Comparison of ENCODE assay signal across 15 cellular contexts in genomic region chr2:121004950-121005349, GRCh38.
DNase-seq lines count a peak whose midpoint lies in the region; ATAC-seq and TF ChIP-seq lines count a peak whose summit lies in the region.
"Had no signal": no experiment of that assay in that cellular context is flagged by ENCODE, and none has a peak within 500 bp of the region (broad histone marks: within the 10 kb centered on the region; RNA-seq: fewer than 3 reads in every experiment).

No MANE protein-coding gene starts in this region.

- no peak overlapping the region for H3K9ac ChIP-seq in mesenchymal stem cell (ENCODE audit: low read length)
- H3K9ac ChIP-seq: BLaER1 treated with 17β-estradiol and CSF1 and Interleukin-3, amounts not matched to agents 10 nM and 100 nM had no signal

- no peak overlapping the region for H3K14ac ChIP-seq in mesenchymal stem cell (ENCODE audit: low read length in 2 of 2)

- no peak overlapping the region for H2BK12ac ChIP-seq in mesenchymal stem cell (ENCODE audit: low read length in 2 of 2)

- H4K91ac ChIP-seq in mesenchymal stem cell (ENCODE audit: low read length): peak overlapping the region; percentile 47

- H2AFZ ChIP-seq in mesenchymal stem cell (ENCODE audit: low read depth, low read length): no peak overlapping the region

- H3K4me3 ChIP-seq in RWPE2 (ENCODE audit: severe bottlenecking): no peak overlapping the region
- H3K4me3 ChIP-seq in mesenchymal stem cell (ENCODE audit: insufficient read depth in 1 of 2, low read depth in 1 of 2, low read length in 2 of 2): no peak overlapping the region
- H3K4me3 ChIP-seq: BLaER1 treated with 17β-estradiol and CSF1 and Interleukin-3, amounts not matched to agents 10 nM and 100 nM had no signal

- 70% methylated on average over 6 of the region's 6 CpGs for WGBS in mesenchymal stem cell

- H3K23ac ChIP-seq in mesenchymal stem cell (ENCODE audit: low read length in 2 of 2): no peak overlapping the region

- H3K27ac ChIP-seq in RWPE2 (ENCODE audit: poor library complexity, severe bottlenecking) (no peak overlapping the region), mesenchymal stem cell (ENCODE audit: low read length, poor library complexity, severe bottlenecking) (no peak overlapping the region)
- H3K27ac ChIP-seq: BLaER1 treated with 17β-estradiol and CSF1 and Interleukin-3, amounts not matched to agents 10 nM and 100 nM had no signal

- H3K4me1 ChIP-seq in RWPE2 (ENCODE audit: insufficient read depth, poor library complexity, severe bottlenecking) (no peaks in the 10 kb centered on the region), mesenchymal stem cell (ENCODE audit: control insufficient read depth, insufficient read depth, low read depth, low read length) (peaks cover 7% of the 10 kb centered on the region)

- ATAC-seq in RWPE2 (ENCODE audit: low read depth) (peak; percentile 58; the same call in 2 of the 3 replicates), esophagus mucosa (peak; percentile 42), HG03097 (IDR thresholded peaks at IDR 0.05; ENCODE audit: low FRiP score, unreplicated experiment) (no peak)

- H3K4me2 ChIP-seq in mesenchymal stem cell (ENCODE audit: low read length, poor library complexity, severe bottlenecking): no peak overlapping the region
- H3K4me2 ChIP-seq: BLaER1 treated with 17β-estradiol and CSF1 and Interleukin-3, amounts not matched to agents 10 nM and 100 nM had no signal

- no peak overlapping the region for H2AK5ac ChIP-seq in mesenchymal stem cell (ENCODE audit: low read length, severe bottlenecking)

- peak; percentile 73 for DNase-seq in NCI-H510A treated with DMSO at 0.1 percent for 48 hours (lab: John Stamatoyannopoulos, UW)
- DNase-seq in NCI-H510A (lab: John Stamatoyannopoulos, UW): no peak
- DNase-seq in RWPE2 (ENCODE audit: low spot score): no peak
- no peak for DNase-seq in mesenchymal stem cell
- DNase-seq in KG1 (lab: John Stamatoyannopoulos, UW): no peak
- DNase-seq in activated T-cell treated with anti-CD3 and anti-CD28 coated beads, Interleukin-2, amount 50 U/mL, for 1 hour: no peak
- DNase-seq: DMS 273 treated with DMSO at 0.1 percent for 48 hours, H9, Kasumi-1, NCI-H1417 treated with DMSO at 0.1 percent for 48 hours, NCI-H2081, NCI-H226 had no signal

- TF ChIP-seq CTCF in RWPE2 (IDR thresholded peaks at IDR 0.05; ENCODE audit: poor library complexity, severe bottlenecking): no peak

- H3K18ac ChIP-seq in mesenchymal stem cell (ENCODE audit: low read depth in 1 of 2, low read length in 2 of 2): no peak overlapping the region

- H4K8ac ChIP-seq in mesenchymal stem cell (ENCODE audit: low read length): no peak overlapping the region

- no peak overlapping the region for H2BK5ac ChIP-seq in mesenchymal stem cell (ENCODE audit: low read depth, low read length, poor library complexity, severe bottlenecking)

- no peaks in the 10 kb centered on the region for H3K79me1 ChIP-seq in mesenchymal stem cell (replicated peaks; ENCODE audit: low read length, poor library complexity, severe bottlenecking)

- no peak overlapping the region for H2BK120ac ChIP-seq in mesenchymal stem cell (ENCODE audit: low read depth, low read length)

- H3K36me3 ChIP-seq in RWPE2 (ENCODE audit: low read depth): no peaks in the 10 kb centered on the region
- no peaks in the 10 kb centered on the region for H3K36me3 ChIP-seq in mesenchymal stem cell (ENCODE audit: control insufficient read depth in 1 of 2, insufficient read depth in 2 of 2, low read depth in 1 of 2, low read length in 2 of 2)
- H3K36me3 ChIP-seq: BLaER1 treated with 17β-estradiol and CSF1 and Interleukin-3, amounts not matched to agents 10 nM and 100 nM had no signal

- H3K9me3 ChIP-seq in RWPE2 (ENCODE audit: severe bottlenecking) (no peaks in the 10 kb centered on the region), mesenchymal stem cell (ENCODE audit: control insufficient read depth, low read length) (peaks cover 5% of the 10 kb centered on the region)

- H2BK15ac ChIP-seq in mesenchymal stem cell (ENCODE audit: low read depth, poor library complexity, severe bottlenecking): no peak overlapping the region

- H3K27me3 ChIP-seq in RWPE2 (ENCODE audit: insufficient read depth, poor library complexity, severe bottlenecking) (no peaks in the 10 kb centered on the region), mesenchymal stem cell (ENCODE audit: control insufficient read depth in 1 of 2, insufficient read depth in 1 of 2, low read length in 2 of 2) (peaks cover 0 to 16% of the 10 kb centered on the region in 2 experiments)
- H3K27me3 ChIP-seq: BLaER1 treated with 17β-estradiol and CSF1 and Interleukin-3, amounts not matched to agents 10 nM and 100 nM had no signal

- no peak overlapping the region for H3K4ac ChIP-seq in mesenchymal stem cell (ENCODE audit: low read depth in 1 of 2, low read length in 2 of 2)
